8 cellular contexts compared by ENCODE assay signal in the genomic region with DNA sequence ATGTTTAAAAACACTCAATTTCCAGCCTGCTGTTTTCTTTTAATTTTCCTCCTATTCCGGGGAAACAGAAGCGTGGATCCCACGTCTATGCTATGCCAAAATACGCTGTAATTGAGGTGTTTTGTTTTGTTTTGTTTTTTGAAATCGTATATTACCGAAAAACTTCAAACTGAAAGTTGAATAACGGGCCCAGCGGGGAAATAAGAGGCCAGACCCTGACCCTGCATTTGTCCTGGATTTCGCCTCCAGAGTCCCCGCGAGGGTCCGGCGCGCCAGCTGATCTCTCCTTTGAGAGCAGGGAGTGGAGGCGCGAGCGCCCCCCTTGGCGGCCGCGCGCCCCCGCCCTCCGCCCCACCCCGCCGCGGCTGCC. TPM values are rescaled to one million over a fixed set of nuclear protein-coding genes. Genes with fewer than 3 reads are reported as not detected.
A peak's percentile ranks its signal among the peaks of the same experiment; 100 is the strongest.
DNase-seq lines count a peak whose midpoint lies in the region; ATAC-seq and TF ChIP-seq lines count a peak whose summit lies in the region.

No MANE protein-coding gene starts in this region.

- no peak for TF ChIP-seq POLR2A in esophagus squamous epithelium (IDR thresholded peaks at IDR 0.05)

- no peak overlapping the region for H3K27ac Mint-ChIP-seq in osteocyte (ENCODE audit: unreplicated experiment)

- H4K20me1 ChIP-seq in BLaER1 = peaks cover 22% of the 10 kb centered on the region

- peak overlapping the region; percentile 80 for H3K4me3 ChIP-seq in BLaER1
- H3K4me3 ChIP-seq in NT2/D1 (ENCODE audit: insufficient read length, low read depth) = peak overlapping the region; percentile 38
- H3K4me3 ChIP-seq in esophagus squamous epithelium = peak overlapping the region; percentile 59 to 89 (median 72)

- DNase-seq in NT2/D1 (ENCODE audit: low read depth, low spot score) (no peak), esophagus squamous epithelium (lab: John Stamatoyannopoulos, UW) (no peak), osteocyte (ENCODE audit: extremely low spot score, unreplicated experiment) (no peak), NOMO-1 treated with dmso at 0.1 percent for 144 hours (lab: John Stamatoyannopoulos, UW; ENCODE audit: unreplicated experiment) (no peak)

- intact Hi-C loops in esophagus squamous epithelium (cut with DNase I) = loop anchor here (10.0 kb wide), 1 partner anchor 132 kb away; no protein-coding TSS in a partner anchor

- H3K36me3 ChIP-seq in BLaER1 (no peaks in the 10 kb centered on the region), NT2/D1 (ENCODE audit: insufficient read depth, insufficient read length, low read length) (peaks cover 4% of the 10 kb centered on the region), esophagus squamous epithelium (no peaks in the 10 kb centered on the region)

- H3K4me1 Mint-ChIP-seq in osteocyte (ENCODE audit: unreplicated experiment) = peaks cover 11% of the 10 kb centered on the region

- ATAC-seq in HG03280 (IDR thresholded peaks at IDR 0.05; ENCODE audit: unreplicated experiment) (no peak), GM18909 (IDR thresholded peaks at IDR 0.05; ENCODE audit: poor library complexity, unreplicated experiment) (no peak), GM18517 (IDR thresholded peaks at IDR 0.05; ENCODE audit: unreplicated experiment) (no peak)

- peak overlapping the region; percentile 77 for H3K9ac ChIP-seq in BLaER1
- peak overlapping the region; percentile 32 for H3K9ac ChIP-seq in NT2/D1 (ENCODE audit: insufficient read length, low read depth)

- no peaks in the 10 kb centered on the region for H3K36me3 Mint-ChIP-seq in osteocyte (ENCODE audit: unreplicated experiment)

- no peaks in the 10 kb centered on the region for H3K9me3 ChIP-seq in BLaER1
- H3K9me3 ChIP-seq in NT2/D1 (ENCODE audit: insufficient read depth, low read length) = no peaks in the 10 kb centered on the region
- no peaks in the 10 kb centered on the region for H3K9me3 ChIP-seq in esophagus squamous epithelium

- H3K27me3 Mint-ChIP-seq in osteocyte (ENCODE audit: unreplicated experiment) = peaks cover 15% of the 10 kb centered on the region

- 3 to 4% methylated on average over 8 to 16 of the region's 26 CpGs for WGBS in esophagus squamous epithelium, 2 donors

- H3K4me1 ChIP-seq in BLaER1 (peaks cover 45% of the 10 kb centered on the region), NT2/D1 (ENCODE audit: insufficient read depth, insufficient read length) (no peaks in the 10 kb centered on the region), esophagus squamous epithelium (peaks cover 0 to 56% (median 11%) of the 10 kb centered on the region in 3 donors)

- no peaks in the 10 kb centered on the region for H3K9me3 Mint-ChIP-seq in osteocyte (ENCODE audit: unreplicated experiment)

- peak overlapping the region; percentile 76 for H3K4me3 Mint-ChIP-seq in osteocyte (ENCODE audit: unreplicated experiment)

- no peak overlapping the region; the same call in 1 of the 2 replicates for H3K27ac ChIP-seq in BLaER1
- peak overlapping the region; percentile 61 to 86 (median 82) for H3K27ac ChIP-seq in esophagus squamous epithelium

- TF ChIP-seq CTCF in esophagus squamous epithelium (IDR thresholded peaks at IDR 0.05) (no peak), osteocyte (IDR thresholded peaks at IDR 0.05) (no peak)

- peak overlapping the region; percentile 85 for H3K4me2 ChIP-seq in BLaER1

- H3K27me3 ChIP-seq in BLaER1 (peaks cover 37% of the 10 kb centered on the region), NT2/D1 (ENCODE audit: insufficient read depth, insufficient read length) (peaks cover 50% of the 10 kb centered on the region), esophagus squamous epithelium (peaks cover 0 to 32% (median 0%) of the 10 kb centered on the region in 4 donors)

RNA-seq across cellular contexts. Expression of a gene that starts 0.3 kb away (rescaled TPM):
- 1 to 10 TPM; 3.5 to 7.6 (median 5.4) TPM for total RNA-seq in esophagus squamous epithelium
- total RNA-seq in osteocyte = 0.68 and 0.86 TPM in 2 replicates
